Comparison of ENCODE assay signal across 26 cellular contexts in the genomic region with DNA sequence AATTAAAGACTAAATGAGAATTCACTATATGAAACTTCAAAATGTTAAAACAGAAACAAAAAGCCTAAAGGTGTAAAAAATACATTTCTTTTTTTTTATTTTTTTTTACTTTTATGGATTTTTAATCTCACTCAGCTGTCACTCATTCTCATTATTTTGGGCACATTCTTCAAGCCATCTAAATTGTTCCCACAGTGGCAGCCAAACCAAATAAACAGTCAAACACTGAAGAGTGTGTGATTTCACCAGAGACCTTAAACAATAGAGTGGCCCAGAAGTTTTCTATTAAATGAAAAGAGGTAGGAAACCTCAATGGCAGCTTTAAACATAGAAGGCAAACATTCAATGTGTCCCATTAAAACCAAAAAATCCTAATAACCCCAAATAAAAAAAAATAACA.
"Had no signal": no experiment of that assay in that cellular context is flagged by ENCODE, and none has a peak within 500 bp of the region (broad histone marks: within the 10 kb centered on the region; RNA-seq: fewer than 3 reads in every experiment).

No MANE protein-coding gene starts in this region.

- H3K36me3 ChIP-seq: esophagus squamous epithelium, gastroesophageal sphincter, ovary, prostate gland, stomach, thyroid gland, upper lobe of left lung, vagina had no signal

- DNase-seq: activated CD4-positive, alpha-beta T cell treated with anti-CD3 and anti-CD28 coated beads, Interleukin-2, amount 50 U/mL, for 1 hour; activated CD8-positive, alpha-beta memory T cell treated with anti-CD3 and anti-CD28 coated beads, Interleukin-2, amount 10 ng/mL, durations not matched to agents 7 days and 5 days; activated CD8-positive, alpha-beta T cell treated with anti-CD3 and anti-CD28 coated beads, Interleukin-2, amount 10 ng/mL, durations not matched to agents 7 days and 5 days; activated naive CD8-positive, alpha-beta T cell treated with anti-CD3 and anti-CD28 coated beads, Interleukin-2, amount 50 U/mL, for 24 hours; activated T-cell treated with anti-CD3 and anti-CD28 coated beads, Interleukin-2, amount 50 U/mL, for 48 hours; dermis blood vessel endothelial cell; effector CD4-positive, alpha-beta T cell; esophagus squamous epithelium; islet precursor cell; left cardiac atrium; left ventricle myocardium superior; mucosa of descending colon; ovary; retina; stimulated activated CD4-positive, alpha-beta T cell treated with anti-CD3 and anti-CD28 coated beads, Interleukin-12 subunit alpha, Interleukin-12 subunit beta, amount 100 ng/mL, for 4 hours; stimulated activated CD4-positive, alpha-beta T cell treated with anti-CD3 and anti-CD28 coated beads, Interleukin-4, amount 100 ng/mL, for 24 hours; stomach; T-helper 2 cell; thyroid gland; upper lobe of left lung had no signal

- H2AFZ ChIP-seq: hepatocyte had no signal

- H3K9me3 ChIP-seq: esophagus squamous epithelium, gastroesophageal sphincter, mucosa of descending colon, ovary, prostate gland, stomach, thyroid gland, upper lobe of left lung, vagina had no signal

- H3K79me2 ChIP-seq: hepatocyte had no signal

- H3K4me2 ChIP-seq: hepatocyte had no signal

- H3K4me1 ChIP-seq: esophagus squamous epithelium, gastroesophageal sphincter, prostate gland, thyroid gland, upper lobe of left lung, vagina had no signal

- H3K4me3 ChIP-seq: esophagus squamous epithelium, gastroesophageal sphincter, hepatocyte, mucosa of descending colon, ovary, prostate gland, skin epidermis, stomach, thyroid gland, upper lobe of left lung, vagina had no signal

- H3K27ac ChIP-seq: epithelial cell of prostate, esophagus squamous epithelium, gastroesophageal sphincter, hepatocyte, ovary, prostate gland, skin epidermis, stomach, thyroid gland, upper lobe of left lung, vagina had no signal

- H3K27me3 ChIP-seq: esophagus squamous epithelium, gastroesophageal sphincter, hepatocyte, ovary, stomach, thyroid gland, upper lobe of left lung, vagina had no signal
